Comparison of ENCODE assay signal across 9 cellular contexts in the genomic region with DNA sequence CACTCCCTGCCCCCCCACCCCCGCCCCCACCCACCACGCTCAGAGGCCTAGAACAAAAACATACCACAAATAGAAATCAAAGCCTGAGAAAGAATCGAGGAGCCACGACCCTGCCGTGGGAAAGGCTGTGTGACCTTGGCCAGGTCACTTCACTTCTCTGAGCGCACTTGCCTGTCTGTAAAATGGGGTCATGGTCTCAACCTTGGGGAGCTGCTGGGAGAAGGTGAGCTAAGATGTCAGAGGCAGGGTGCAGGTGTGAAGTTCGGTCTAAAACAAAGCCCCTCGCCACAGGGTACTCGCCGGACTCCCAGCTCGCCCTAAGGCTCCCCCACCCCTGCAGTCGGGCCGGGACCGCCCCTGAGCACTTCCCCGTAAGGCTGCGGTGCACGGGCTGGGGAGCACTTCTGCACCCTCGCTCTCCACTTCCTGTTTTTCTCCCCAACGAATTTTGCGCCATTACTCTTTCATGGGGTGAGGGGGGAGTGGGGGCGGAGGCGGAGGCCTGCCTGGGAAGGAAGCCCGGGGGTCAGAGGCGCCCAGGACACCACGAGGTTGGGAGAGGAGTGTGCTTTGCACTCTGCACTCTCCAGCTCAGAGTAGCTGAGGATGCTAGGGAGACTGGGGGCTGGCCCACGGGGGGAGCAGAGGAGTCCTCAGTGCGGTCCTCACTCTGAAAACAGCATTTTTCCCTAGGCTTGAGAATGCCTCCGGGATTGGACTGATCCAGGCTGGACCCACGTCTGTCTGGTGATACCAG. TPM values are rescaled to one million over a fixed set of nuclear protein-coding genes. Genes with fewer than 3 reads are reported as not detected.
DNase-seq lines count a peak whose midpoint lies in the region; ATAC-seq and TF ChIP-seq lines count a peak whose summit lies in the region.
"Had no signal": no experiment of that assay in that cellular context is flagged by ENCODE, and none has a peak within 500 bp of the region (broad histone marks: within the 10 kb centered on the region; RNA-seq: fewer than 3 reads in every experiment).

No MANE protein-coding gene starts in this region.

- peaks cover 0 to 18% (median 17%) of the 10 kb centered on the region in 7 donors for H3K27me3 ChIP-seq in heart right ventricle

- H3K36me3 ChIP-seq in heart right ventricle: no peaks in the 10 kb centered on the region

- H3K9me3 ChIP-seq in heart right ventricle: peaks cover 0 to under 1% (median 0%) of the 10 kb centered on the region in 11 donors

- H3K27ac ChIP-seq in heart right ventricle: peak overlapping the region in 1 of 10 donors; percentile 89
- H3K27ac ChIP-seq: 22Rv1 had no signal

- WGBS in heart right ventricle, 2 donors: 46 to 47% methylated on average over 29 of the region's 29 CpGs

- DNase-seq in SIG-M5 treated with dmso at 0.1 percent for 504 hours (lab: John Stamatoyannopoulos, UW; ENCODE audit: unreplicated experiment) (peak; percentile 89), SIG-M5 (lab: John Stamatoyannopoulos, UW) (no peak), heart right ventricle (peak; percentile 53 to 62), cerebellum (ENCODE audit: low spot score) (no peak), SW 1271 (lab: John Stamatoyannopoulos, UW) (no peak)
- peak; percentile 82 to 86 for DNase-seq in activated CD4-positive, alpha-beta T cell treated with anti-CD3 and anti-CD28 coated beads, Interleukin-2, amount 50 U/mL, for 48 hours
- DNase-seq in stimulated activated CD8-positive, alpha-beta memory T cell treated with anti-CD3 and anti-CD28 coated beads, Interleukin-4, amount 100 ng/mL, for 24 hours (ENCODE audit: low read depth): peak; percentile 67

- intact Hi-C loops in heart right ventricle (cut with DNase I): loop anchor here in 7 of 10 donors (5.0 to 10.0 kb wide), 9 partner anchors 55 to 803 kb away; partner anchors contain the start of gene CENPS (in 1 of the 7)

- H3K4me3 ChIP-seq in heart right ventricle: peak overlapping the region in 2 of 10 donors; percentile 11 to 47

- ATAC-seq in heart right ventricle: peak; percentile 29 to 72 (median 54)
- ATAC-seq in GM19397 (IDR thresholded peaks at IDR 0.05; ENCODE audit: unreplicated experiment): no peak

- H3K4me1 ChIP-seq in heart right ventricle: peaks cover 0 to 64% (median 4%) of the 10 kb centered on the region in 9 donors

- no peak for TF ChIP-seq CTCF in heart right ventricle (IDR thresholded peaks at IDR 0.05)

RNA-seq across cellular contexts. Expression of gene PIK3CD, which starts 21.9 kb away (rescaled TPM):
- total RNA-seq in heart right ventricle: 10 to 100 TPM in 1 of 10 donors, 1 to 10 TPM in 9; 1.9 to 12.1 (median 3.0) TPM
- 1 to 10 TPM; 1.0 to 2.7 TPM for polyA plus RNA-seq in heart right ventricle
- 5.2 TPM for total RNA-seq in cerebellum

RNA-seq across cellular contexts. Expression of gene TMEM201, which starts 40.9 kb away (rescaled TPM):
- total RNA-seq in heart right ventricle (10 to 100 TPM; 13.3 to 26.0 (median 18.3) TPM), cerebellum (9.0 TPM)
- 10 to 100 TPM; 10.7 to 13.7 TPM for polyA plus RNA-seq in heart right ventricle

Comparison
In these comparisons a context has a peak if more than half of its experiments do, and no peak if none do; other contexts are left out.
1. DNase-seq: peak in SIG-M5 treated with dmso at 0.1 percent for 504 hours (single experiment), activated CD4-positive, alpha-beta T cell treated with anti-CD3 and anti-CD28 coated beads, Interleukin-2, amount 50 U/mL, for 48 hours (2 of 2), heart right ventricle (2 of 2) and stimulated activated CD8-positive, alpha-beta memory T cell treated with anti-CD3 and anti-CD28 coated beads, Interleukin-4, amount 100 ng/mL, for 24 hours (single experiment); none in SIG-M5 (single experiment), cerebellum (single experiment) and SW 1271 (0 of 2).